8 cellular contexts compared by ENCODE assay signal in genomic region chr5:150411245-150411979, GRCh38. TPM values are rescaled to one million over a fixed set of nuclear protein-coding genes. Genes with fewer than 3 reads are reported as not detected.
DNase-seq lines count a peak whose midpoint lies in the region; ATAC-seq, FAIRE-seq and TF ChIP-seq lines count a peak whose summit lies in the region.

No MANE protein-coding gene starts in this region.

- H3K4me3 ChIP-seq in NB4 (ENCODE audit: low read depth, low read length) (no peak overlapping the region), right cardiac atrium (ENCODE audit: low read length) (peak overlapping the region; percentile 64), BE2C (ENCODE audit: low read depth, low read length) (no peak overlapping the region)

- ATAC-seq in right cardiac atrium (peak in 1 of 2 donors; percentile 30), HG03159 (IDR thresholded peaks at IDR 0.05; ENCODE audit: unreplicated experiment) (no peak)

- intact Hi-C loops in right cardiac atrium (cut with DNase I) = no loop called here

- TF ChIP-seq CTCF in NB4 (IDR thresholded peaks at IDR 0.05; ENCODE audit: low read depth, low read length) = no peak
- no peak for TF ChIP-seq CTCF in BE2C (IDR thresholded peaks at IDR 0.05; ENCODE audit: low read depth, low read length)

- H3K9me3 ChIP-seq in right cardiac atrium (ENCODE audit: control insufficient read depth, low read length) (no peaks in the 10 kb centered on the region), BE2C (no peaks in the 10 kb centered on the region)

- H3K4me1 ChIP-seq in right cardiac atrium (ENCODE audit: control insufficient read depth, insufficient read depth, low read length) (peaks cover 2% of the 10 kb centered on the region), BE2C (peaks cover 9% of the 10 kb centered on the region)

- H3K27ac ChIP-seq in right cardiac atrium (ENCODE audit: low read length) = peak overlapping the region; percentile 68

- peak; percentile 92 for FAIRE-seq in GM12891 (lab: Jason Lieb, UNC)

- peak; percentile 94 for TF ChIP-seq POLR2A in GM12891 (IDR thresholded peaks at IDR 0.05; ENCODE audit: low read depth, low read length)
- no peak for TF ChIP-seq POLR2A in NB4 (IDR thresholded peaks at IDR 0.05; ENCODE audit: extremely low read depth, insufficient read length)

- H3K27me3 ChIP-seq in right cardiac atrium (ENCODE audit: control insufficient read depth, insufficient read depth) (no peaks in the 10 kb centered on the region), BE2C (no peaks in the 10 kb centered on the region)

- DNase-seq in GM12891 (ENCODE audit: insufficient read length, low spot score) (no peak), NB4 (ENCODE audit: low read depth) (peak; percentile 22), right cardiac atrium (peak in 2 of 3 donors; percentile 64 to 78), mesenteric fat pad (ENCODE audit: low spot score) (no peak), BE2C (no peak)
- DNase-seq in activated T-cell treated with anti-CD3 and anti-CD28 coated beads, Interleukin-2, amount 50 U/mL, for 48 hours = peak; percentile 64 to 73
- peak; percentile 38 to 50 for DNase-seq in stimulated activated CD4-positive, alpha-beta T cell treated with anti-CD3 and anti-CD28 coated beads, Interleukin-2, amount 100 ng/mL, for 48 hours

- 70% methylated on average over 5 of the region's 5 CpGs for WGBS in right cardiac atrium

- no peaks in the 10 kb centered on the region for H3K36me3 ChIP-seq in BE2C

TF ChIP-seq in GM12891, 5 proteins besides CTCF, POLR2A, EP300 and RAD21:
- TF ChIP-seq SPI1 (IDR thresholded peaks at IDR 0.05; ENCODE audit: low read depth, low read length) (no peak), TAF1 (IDR thresholded peaks at IDR 0.05; ENCODE audit: low read depth, low read length) (peak; percentile 60; the same call in 1 of the 2 replicates), PAX5 (IDR thresholded peaks at IDR 0.05; ENCODE audit: insufficient read depth, low read length, severe bottlenecking) (no peak), POU2F2 (IDR thresholded peaks at IDR 0.05; ENCODE audit: low read depth, low read length) (peak; percentile 91), POLR2AphosphoS5 (IDR thresholded peaks at IDR 0.05; ENCODE audit: low read depth, low read length) (peak; percentile 90)

RNA-seq across cellular contexts. Expression of gene CD74, which starts 1.3 kb away (rescaled TPM):
- 7,750 TPM for polyA plus RNA-seq in GM12891 (2012; ENCODE audit: low read depth, missing spikeins)
- total RNA-seq in right cardiac atrium (100 to 1,000 TPM; 222 to 331 (median 251) TPM), mesenteric fat pad (486 TPM)
- 201 TPM for polyA plus RNA-seq in right cardiac atrium
- polyA plus RNA-seq in BE2C (2012; ENCODE audit: insufficient read depth, insufficient read length, low read depth) = 0.91 TPM

RNA-seq across cellular contexts. Expression of gene RPS14, which starts 38.1 kb away (rescaled TPM):
- polyA plus RNA-seq in GM12891 (2012; ENCODE audit: low read depth, missing spikeins) = 5,398 TPM
- total RNA-seq in right cardiac atrium = 1,000 to 10,000 TPM; 1,254 to 1,552 (median 1,386) TPM
- 1,870 TPM for polyA plus RNA-seq in right cardiac atrium
- total RNA-seq in mesenteric fat pad = 1,447 TPM
- 2,025 TPM for polyA plus RNA-seq in BE2C (2012; ENCODE audit: insufficient read depth, insufficient read length, low read depth)

RNA-seq across cellular contexts. Expression of gene TCOF1, which starts 53.9 kb away (rescaled TPM):
- polyA plus RNA-seq in GM12891 (2012; ENCODE audit: low read depth, missing spikeins) = 22.5 TPM
- total RNA-seq in right cardiac atrium = 10 to 100 TPM; 14.3 to 22.7 (median 17.5) TPM
- 11.9 TPM for polyA plus RNA-seq in right cardiac atrium
- 26.1 TPM for total RNA-seq in mesenteric fat pad
- polyA plus RNA-seq in BE2C (2012; ENCODE audit: insufficient read depth, insufficient read length, low read depth) = 73.5 TPM

Comparison
In these comparisons a context has a peak if more than half of its experiments do, and no peak if none do; other contexts are left out.
1. DNase-seq: peak in NB4 (single experiment), activated T-cell treated with anti-CD3 and anti-CD28 coated beads, Interleukin-2, amount 50 U/mL, for 48 hours (2 of 2), right cardiac atrium (2 of 3) and stimulated activated CD4-positive, alpha-beta T cell treated with anti-CD3 and anti-CD28 coated beads, Interleukin-2, amount 100 ng/mL, for 48 hours (2 of 2); none in GM12891 (single experiment), mesenteric fat pad (single experiment) and BE2C (single experiment).